19 cellular contexts compared by ENCODE assay signal in the genomic region with DNA sequence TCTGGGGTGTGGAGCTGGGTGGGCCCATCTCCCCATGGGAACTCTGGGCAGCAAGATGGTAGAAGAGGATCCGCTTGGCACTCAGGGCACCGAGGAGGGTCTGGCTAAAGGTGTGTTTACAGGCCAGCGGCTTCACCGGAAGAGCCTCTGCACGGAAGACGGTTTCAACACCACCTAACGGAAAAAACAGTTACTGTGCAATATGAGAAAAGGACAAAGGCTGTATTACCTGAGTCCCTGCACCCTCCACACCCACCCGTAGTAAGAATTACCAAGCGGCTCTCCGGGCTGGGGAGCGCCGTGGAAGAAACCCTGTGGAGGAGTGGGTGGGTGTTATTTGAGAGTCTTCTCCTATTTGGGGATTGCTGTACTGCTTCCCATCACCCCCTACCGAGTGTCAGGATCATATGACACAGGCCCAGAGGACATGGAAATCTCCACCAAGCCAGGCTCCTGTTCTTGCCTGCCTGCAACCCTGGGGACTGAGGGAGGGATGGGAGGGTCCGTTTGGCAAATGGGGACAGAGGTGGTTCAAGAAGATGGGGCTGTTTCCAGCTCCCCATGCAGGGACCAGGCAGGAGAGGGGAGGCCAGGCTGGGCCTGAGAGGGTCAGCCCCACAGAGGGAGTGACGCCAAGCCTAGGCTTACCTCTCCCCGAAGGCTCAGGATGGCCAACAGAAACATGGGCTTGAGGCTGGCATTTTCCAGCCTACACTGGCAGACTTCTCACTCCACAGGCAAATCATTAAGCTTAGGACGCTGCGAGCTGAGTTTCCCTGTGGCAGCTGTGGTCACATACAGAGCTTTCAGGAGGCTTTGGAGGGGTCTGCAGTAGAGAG.
DNase-seq lines count a peak whose midpoint lies in the region; ATAC-seq and TF ChIP-seq lines count a peak whose summit lies in the region.
"Had no signal": no experiment of that assay in that cellular context is flagged by ENCODE, and none has a peak within 500 bp of the region (broad histone marks: within the 10 kb centered on the region; RNA-seq: fewer than 3 reads in every experiment).

No MANE protein-coding gene starts in this region.

- CTCF ChIA-PET in HEK293 (lab: Yijun Ruan, JAX) = no interaction called here

- TF ChIP-seq CTCF in HEK293 (tag by site-specific recombination; IDR thresholded peaks at IDR 0.05) = no peak
- TF ChIP-seq CTCF in suprapubic skin (IDR thresholded peaks at IDR 0.05) = no peak

- H3K36me3 ChIP-seq in HEK293 (ENCODE audit: control insufficient read depth in 2 of 2, insufficient read depth in 1 of 2, low read length in 2 of 2) = peaks cover 0 to 11% of the 10 kb centered on the region in 2 experiments; a peak in 1 of 3 replicates
- peaks cover 0 to 14% of the 10 kb centered on the region in 2 experiments for H3K36me3 ChIP-seq in mesenchymal stem cell (ENCODE audit: control insufficient read depth in 1 of 2, insufficient read depth in 2 of 2, low read depth in 1 of 2, low read length in 2 of 2)
- H3K36me3 ChIP-seq in suprapubic skin = no peaks in the 10 kb centered on the region
- H3K36me3 ChIP-seq: adrenal gland, right atrium auricular region had no signal

- H2AK5ac ChIP-seq in mesenchymal stem cell (ENCODE audit: low read length, severe bottlenecking) = peak overlapping the region; percentile 28

- no peak for TF ChIP-seq EP300 in suprapubic skin (IDR thresholded peaks at IDR 0.05)

- WGBS in mesenchymal stem cell = 83% methylated on average over 12 of the region's 18 CpGs
- WGBS in suprapubic skin = 92% methylated on average over 15 of the region's 18 CpGs

- no peak overlapping the region for H2AFZ ChIP-seq in mesenchymal stem cell (ENCODE audit: low read depth, low read length)

- no peak overlapping the region for H3K23ac ChIP-seq in mesenchymal stem cell (ENCODE audit: low read length in 2 of 2)

- H3K4me1 ChIP-seq in HEK293 (ENCODE audit: control insufficient read depth, insufficient read depth, low read length) (no peaks in the 10 kb centered on the region), mesenchymal stem cell (ENCODE audit: control insufficient read depth, insufficient read depth, low read depth, low read length) (peaks cover 54% of the 10 kb centered on the region), suprapubic skin (peaks cover 53% of the 10 kb centered on the region)

- H3K27me3 ChIP-seq in mesenchymal stem cell (ENCODE audit: control insufficient read depth in 1 of 2, insufficient read depth in 1 of 2, low read length in 2 of 2) = no peaks in the 10 kb centered on the region
- H3K27me3 ChIP-seq in suprapubic skin = no peaks in the 10 kb centered on the region
- H3K27me3 ChIP-seq: adrenal gland, right atrium auricular region had no signal

- H4K91ac ChIP-seq in mesenchymal stem cell (ENCODE audit: low read length) = peak overlapping the region; percentile 52

- H3K9ac ChIP-seq in mesenchymal stem cell (ENCODE audit: low read length) = no peak overlapping the region

- H3K27me3 Mint-ChIP-seq in activated T-helper 17 cell treated with anti-CD3 and anti-CD28 coated beads, Interleukin-2, amount 50 U/mL, for 72 hours = peaks cover 3% of the 10 kb centered on the region
- H3K27me3 Mint-ChIP-seq: activated CD4-positive, alpha-beta T cell treated with anti-CD3 and anti-CD28 coated beads for 36 hours; activated CD8-positive, alpha-beta memory T cell treated with anti-CD3 and anti-CD28 coated beads, Interleukin-2, amount 10 ng/mL, durations not matched to agents 7 days and 5 days had no signal

- no peak overlapping the region for H3K4me3 Mint-ChIP-seq in activated T-helper 17 cell treated with anti-CD3 and anti-CD28 coated beads, Interleukin-2, amount 50 U/mL, for 72 hours
- H3K4me3 Mint-ChIP-seq: activated CD4-positive, alpha-beta T cell treated with anti-CD3 and anti-CD28 coated beads for 36 hours; activated CD8-positive, alpha-beta memory T cell treated with anti-CD3 and anti-CD28 coated beads, Interleukin-2, amount 10 ng/mL, durations not matched to agents 7 days and 5 days had no signal

- peak; percentile 61 for DNase-seq in cerebellar cortex (ENCODE audit: low spot score)
- DNase-seq in mesenchymal stem cell = no peak
- no peak for DNase-seq in suprapubic skin (ENCODE audit: low spot score in 2 of 2)
- no peak for DNase-seq in activated T-cell treated with anti-CD3 and anti-CD28 coated beads for 4 hours
- DNase-seq in DMS 273 (lab: John Stamatoyannopoulos, UW; ENCODE audit: unreplicated experiment) = no peak
- DNase-seq: activated CD4-positive, alpha-beta T cell treated with anti-CD3 and anti-CD28 coated beads for 36 hours; activated CD8-positive, alpha-beta memory T cell treated with anti-CD3 and anti-CD28 coated beads, Interleukin-2, amount 10 ng/mL, durations not matched to agents 7 days and 5 days; activated effector memory CD4-positive, alpha-beta T cell treated with anti-CD3 and anti-CD28 coated beads, Interleukin-2, amount 50 U/mL, for 16 hours; adrenal gland; left cardiac atrium; NCI-H1436 treated with DMSO at 0.1 percent for 48 hours; NCI-H345; stimulated activated naive CD4-positive, alpha-beta T cell treated with Interleukin-2 at 50 U/mL for 16 hours had no signal

- no peak for ATAC-seq in activated T-helper 17 cell treated with anti-CD3 and anti-CD28 coated beads, Interleukin-2, amount 50 U/mL, for 72 hours (replicated peaks)
- ATAC-seq in HG02981 (IDR thresholded peaks at IDR 0.05; ENCODE audit: unreplicated experiment) = no peak
- ATAC-seq: activated CD4-positive, alpha-beta T cell treated with anti-CD3 and anti-CD28 coated beads for 36 hours; activated CD8-positive, alpha-beta memory T cell treated with anti-CD3 and anti-CD28 coated beads, Interleukin-2, amount 10 ng/mL, durations not matched to agents 7 days and 5 days; GM12878; left cardiac atrium had no signal

- H3K27ac Mint-ChIP-seq in activated T-helper 17 cell treated with anti-CD3 and anti-CD28 coated beads, Interleukin-2, amount 50 U/mL, for 72 hours = no peak overlapping the region
- H3K27ac Mint-ChIP-seq: activated CD4-positive, alpha-beta T cell treated with anti-CD3 and anti-CD28 coated beads for 36 hours; activated CD8-positive, alpha-beta memory T cell treated with anti-CD3 and anti-CD28 coated beads, Interleukin-2, amount 10 ng/mL, durations not matched to agents 7 days and 5 days had no signal

- H3K9me3 Mint-ChIP-seq in activated T-helper 17 cell treated with anti-CD3 and anti-CD28 coated beads, Interleukin-2, amount 50 U/mL, for 72 hours = no peaks in the 10 kb centered on the region

- peak overlapping the region; percentile 50 to 66 for H3K4ac ChIP-seq in mesenchymal stem cell (ENCODE audit: low read depth in 1 of 2, low read length in 2 of 2)

- H3K27ac ChIP-seq in HEK293 (ENCODE audit: extremely low read depth, low read depth, low read length) (no peak overlapping the region), mesenchymal stem cell (ENCODE audit: low read length, poor library complexity, severe bottlenecking) (peak overlapping the region; percentile 67), suprapubic skin (peak overlapping the region; percentile 7)
- H3K27ac ChIP-seq: right atrium auricular region, SK-N-MC had no signal

- H3K9me3 ChIP-seq in HEK293 (ENCODE audit: control insufficient read depth, insufficient read depth, low read depth, low read length) (no peaks in the 10 kb centered on the region), mesenchymal stem cell (ENCODE audit: control insufficient read depth, low read length) (peaks cover 3% of the 10 kb centered on the region), suprapubic skin (no peaks in the 10 kb centered on the region)
- H3K9me3 ChIP-seq: adrenal gland had no signal

- H2BK5ac ChIP-seq in mesenchymal stem cell (ENCODE audit: low read depth, low read length, poor library complexity, severe bottlenecking) = no peak overlapping the region

- H3K4me1 Mint-ChIP-seq in activated T-helper 17 cell treated with anti-CD3 and anti-CD28 coated beads, Interleukin-2, amount 50 U/mL, for 72 hours = no peaks in the 10 kb centered on the region
- H3K4me1 Mint-ChIP-seq: activated CD4-positive, alpha-beta T cell treated with anti-CD3 and anti-CD28 coated beads for 36 hours; activated CD8-positive, alpha-beta memory T cell treated with anti-CD3 and anti-CD28 coated beads, Interleukin-2, amount 10 ng/mL, durations not matched to agents 7 days and 5 days had no signal

- no peak overlapping the region for H3K4me2 ChIP-seq in mesenchymal stem cell (ENCODE audit: low read length, poor library complexity, severe bottlenecking)

- H2BK120ac ChIP-seq in mesenchymal stem cell (ENCODE audit: low read depth, low read length) = no peak overlapping the region

- H3K36me3 Mint-ChIP-seq in activated T-helper 17 cell treated with anti-CD3 and anti-CD28 coated beads, Interleukin-2, amount 50 U/mL, for 72 hours (ENCODE audit: low read depth) = no peaks in the 10 kb centered on the region
- H3K36me3 Mint-ChIP-seq: activated CD8-positive, alpha-beta memory T cell treated with anti-CD3 and anti-CD28 coated beads, Interleukin-2, amount 10 ng/mL, durations not matched to agents 7 days and 5 days had no signal

- peak overlapping the region; percentile 49 to 72 for H2BK12ac ChIP-seq in mesenchymal stem cell (ENCODE audit: low read length in 2 of 2)

- H3K14ac ChIP-seq in mesenchymal stem cell (ENCODE audit: low read length in 2 of 2) = peak overlapping the region in 1 of 2 experiments; percentile 23

- peak overlapping the region; percentile 94 for H4K8ac ChIP-seq in mesenchymal stem cell (ENCODE audit: low read length)

- H3K79me1 ChIP-seq in mesenchymal stem cell (replicated peaks; ENCODE audit: low read length, poor library complexity, severe bottlenecking) = peaks cover 33% of the 10 kb centered on the region

- POLR2A ChIA-PET in HEK293 (lab: Yijun Ruan, JAX) = no interaction called here

- peak overlapping the region; percentile 55 to 66 for H3K18ac ChIP-seq in mesenchymal stem cell (ENCODE audit: low read depth in 1 of 2, low read length in 2 of 2)

- H2BK15ac ChIP-seq in mesenchymal stem cell (ENCODE audit: low read depth, poor library complexity, severe bottlenecking) = peak overlapping the region; percentile 1

- H3K4me3 ChIP-seq in HEK293 (ENCODE audit: low read depth, low read length) = no peak overlapping the region
- no peak overlapping the region for H3K4me3 ChIP-seq in mesenchymal stem cell (ENCODE audit: insufficient read depth in 1 of 2, low read depth in 1 of 2, low read length in 2 of 2)
- no peak overlapping the region for H3K4me3 ChIP-seq in suprapubic skin
- H3K4me3 ChIP-seq: adrenal gland, GM12878, right atrium auricular region, SK-N-MC had no signal

- no peak for TF ChIP-seq POLR2A in suprapubic skin (IDR thresholded peaks at IDR 0.05)

TF ChIP-seq in HEK293, 187 proteins besides CTCF, POLR2A, EP300 and RAD21 (continues in another document):
- TF ChIP-seq ZNF23 (tag by site-specific recombination; IDR thresholded peaks at IDR 0.05; ENCODE audit: borderline replicate concordance) (no peak), EGR2 (tag by site-specific recombination; IDR thresholded peaks at IDR 0.05; ENCODE audit: low read depth) (peak; percentile 44; the same call in 1 of the 2 replicates), ZIC2 (tag by site-specific recombination; IDR thresholded peaks at IDR 0.05) (peak; percentile 36; the same call in 1 of the 2 replicates)
